Comparison of ENCODE assay signal across 8 cellular contexts in genomic region chr1:109041614-109042473, GRCh38. TPM values are rescaled to one million over a fixed set of nuclear protein-coding genes. Genes with fewer than 3 reads are reported as not detected.
DNase-seq lines count a peak whose midpoint lies in the region; ATAC-seq and TF ChIP-seq lines count a peak whose summit lies in the region.

Gene WDR47, minus strand, starts transcription at chr1:109042102. Its CDS starts 18,590 bp downstream, at chr1:109023512.

- H3K9me3 ChIP-seq in PC-3 (ENCODE audit: low read length), result no peaks in the 10 kb centered on the region
- no peaks in the 10 kb centered on the region for H3K9me3 ChIP-seq in mucosa of rectum (ENCODE audit: control insufficient read depth in 2 of 2, low read length in 2 of 2)

- ATAC-seq in GM21619 (IDR thresholded peaks at IDR 0.05; ENCODE audit: unreplicated experiment) (peak; percentile 96), PC-3 (peak; percentile 97)

- H3K79me2 ChIP-seq in PC-3 (ENCODE audit: low read length), result peaks cover 36% of the 10 kb centered on the region

- DNase-seq in DMS153 (lab: John Stamatoyannopoulos, UW), result peak; percentile 92
- peak; percentile 96 for DNase-seq in PC-3
- peak; percentile 94 for DNase-seq in activated T-cell treated with anti-CD3 and anti-CD28 coated beads, Interleukin-2, amount 50 U/mL, for 1 hour
- DNase-seq in erythroblast (lab: John Stamatoyannopoulos, UW), result peak; percentile 95 to 97
- peak; percentile 81 to 92 for DNase-seq in stimulated activated CD8-positive, alpha-beta memory T cell treated with anti-CD3 and anti-CD28 coated beads, Interleukin-4, amount 100 ng/mL, for 4 hours (ENCODE audit: low read depth in 2 of 2, low spot score in 1 of 2)

- TF ChIP-seq POLR2A in erythroblast (IDR thresholded peaks at IDR 0.05; ENCODE audit: low read length), result peak; percentile 87

- no peaks in the 10 kb centered on the region for H3K27me3 ChIP-seq in PC-3 (ENCODE audit: low read length)
- no peaks in the 10 kb centered on the region for H3K27me3 ChIP-seq in mucosa of rectum (ENCODE audit: control insufficient read depth in 2 of 2, insufficient read depth in 2 of 2, low read length in 2 of 2)

- no peaks in the 10 kb centered on the region for H4K20me1 ChIP-seq in PC-3 (ENCODE audit: low read length)

- TF ChIP-seq RAD21 in Ishikawa (IDR thresholded peaks at IDR 0.05; ENCODE audit: low read depth), result no peak; the same call in 1 of the 2 replicates

- no peak for TF ChIP-seq CTCF in PC-3 (conservative IDR thresholded peaks at IDR 0.05; ENCODE audit: low read depth, low read length)

- intact Hi-C loops in PC-3 (cut with micrococcal nuclease), result loop anchor here (5.0 kb wide), 1 partner anchor 80 kb away; the partner anchor contains the start of gene CLCC1

- no peaks in the 10 kb centered on the region for H3K9me2 ChIP-seq in PC-3 (replicated peaks; ENCODE audit: low read length)

- H3K4me2 ChIP-seq in PC-3 (ENCODE audit: low read length), result peak within 1 kb of the TSS; percentile 89

- peak within 1 kb of the TSS; percentile 80 for H3K9ac ChIP-seq in PC-3 (ENCODE audit: low read length)
- H3K9ac ChIP-seq in mucosa of rectum (ENCODE audit: low read depth in 1 of 2, low read length in 2 of 2), result peak within 1 kb of the TSS; percentile 81 to 91

- no TSS peak for BruUV-seq in PC-3 (replicated peaks; lab: Mats Ljungman, UMichigan)

- CTCF ChIA-PET in PC-3 (lab: Charles Lee), result interaction anchor here (0.5 to 0.8 kb wide), 2 partner anchors 71 to 251 kb away, joined by 4 read pairs; no protein-coding TSS in a partner anchor

- no peak for TF ChIP-seq EP300 in Ishikawa (IDR thresholded peaks at IDR 0.05; ENCODE audit: borderline replicate concordance)

- no peaks in the 10 kb centered on the region for H3F3A ChIP-seq in PC-3 (ENCODE audit: low read length, unreplicated experiment)

- POLR2A ChIA-PET in PC-3 (lab: Charles Lee; ENCODE audit: unreplicated experiment), result interaction anchor here (0.5 to 0.6 kb wide), 4 partner anchors 126 to 962 kb away, joined by 3 to 5 read pairs (median 4); no protein-coding TSS in a partner anchor

- peaks cover 6% of the 10 kb centered on the region; the same call in 1 of the 2 replicates for H3K4me1 ChIP-seq in PC-3 (ENCODE audit: insufficient read depth, low read length)
- H3K4me1 ChIP-seq in mucosa of rectum (ENCODE audit: control insufficient read depth in 2 of 2, insufficient read depth in 2 of 2, low read length in 2 of 2), result peaks cover 0 to 3% of the 10 kb centered on the region in 2 donors

- H3K36me3 ChIP-seq in PC-3 (ENCODE audit: low read depth, low read length), result no peaks in the 10 kb centered on the region
- no peaks in the 10 kb centered on the region for H3K36me3 ChIP-seq in mucosa of rectum (ENCODE audit: control insufficient read depth in 2 of 2, insufficient read depth in 2 of 2, low read length in 2 of 2)

- H2AFZ ChIP-seq in PC-3 (ENCODE audit: low read length), result peak within 1 kb of the TSS; percentile 88

- H3K4me3 ChIP-seq in PC-3 (ENCODE audit: low read length) (peak within 1 kb of the TSS; percentile 97), mucosa of rectum (ENCODE audit: low read length in 2 of 2) (peak within 1 kb of the TSS; percentile 89 to 92)

- H3K27ac ChIP-seq in PC-3 (ENCODE audit: low read length), result 0 out of 2 replicates have a peak within 1 kb of the TSS, but pooled peaks have one; percentile 3
- H3K27ac ChIP-seq in mucosa of rectum (ENCODE audit: low read depth in 2 of 2, low read length in 2 of 2), result peak within 1 kb of the TSS; percentile 82 to 87

TF ChIP-seq in Ishikawa, 13 proteins besides CTCF, POLR2A, EP300 and RAD21:
- TF ChIP-seq TAF1 (IDR thresholded peaks at IDR 0.05; ENCODE audit: low read depth), result peak; percentile 93
- TF ChIP-seq USF1 (IDR thresholded peaks at IDR 0.05), result 0 out of 2 replicates have a peak, but pooled peaks have one; percentile 14
- TF ChIP-seq CEBPB (IDR thresholded peaks at IDR 0.05), result no peak
- peak; percentile 50; the same call in 1 of the 2 replicates for TF ChIP-seq TCF12 (IDR thresholded peaks at IDR 0.05; ENCODE audit: low read depth)
- TF ChIP-seq REST (IDR thresholded peaks at IDR 0.05; ENCODE audit: low read depth), result no peak
- no peak; the same call in 1 of the 2 replicates for TF ChIP-seq YY1 (IDR thresholded peaks at IDR 0.05; ENCODE audit: low read depth)
- no peak for TF ChIP-seq FOXM1 (IDR thresholded peaks at IDR 0.05; ENCODE audit: borderline replicate concordance, low read depth)
- TF ChIP-seq EGR1 (IDR thresholded peaks at IDR 0.05), result 0 out of 2 replicates have a peak, but pooled peaks have one; percentile 18
- peak; percentile 86 for TF ChIP-seq ZBTB7A (IDR thresholded peaks at IDR 0.05; ENCODE audit: low read depth)
- no peak for TF ChIP-seq NFIC (IDR thresholded peaks at IDR 0.05)
- TF ChIP-seq CREB1 (IDR thresholded peaks at IDR 0.05; ENCODE audit: low read depth), result no peak
- TF ChIP-seq MAX (IDR thresholded peaks at IDR 0.05), result peak; percentile 32; the same call in 1 of the 2 replicates
- no peak for TF ChIP-seq TEAD4 (IDR thresholded peaks at IDR 0.05)

RNA-seq across cellular contexts. Expression of gene WDR47, which starts in this region (rescaled TPM):
- total RNA-seq in PC-3 (2014; rRNA removed), result 6.2 and 7.7 TPM in 2 replicates

Comparison
In these comparisons a context has a peak if more than half of its experiments do, and no peak if none do; other contexts are left out.
1. Peak in every context shown above with its lines: DNase-seq, ATAC-seq, H3K4me3 ChIP-seq and H3K27ac ChIP-seq.